ENCODE assay signal across 14 cellular contexts in genomic region chr3:71361346-71361745, GRCh38.
DNase-seq lines count a peak whose midpoint lies in the region; ATAC-seq and TF ChIP-seq lines count a peak whose summit lies in the region.
"Had no signal": no experiment of that assay in that cellular context is flagged by ENCODE, and none has a peak within 500 bp of the region (broad histone marks: within the 10 kb centered on the region; RNA-seq: fewer than 3 reads in every experiment).

No MANE protein-coding gene starts in this region.

- DNase-seq in BE2C (no peak), amygdala (lab: John Stamatoyannopoulos, UW) (no peak), immature natural killer cell (no peak), CD1c-positive myeloid dendritic cell (ENCODE audit: extremely low spot score) (no peak)
- no peak for DNase-seq in naive thymus-derived CD8-positive, alpha-beta T cell
- DNase-seq: activated effector memory CD4-positive, alpha-beta T cell treated with anti-CD3 and anti-CD28 coated beads, Interleukin-2, amount 50 U/mL, for 16 hours; hypothalamus; NCI-H1048; nucleus accumbens; right lobe of liver; substantia nigra had no signal

- no peaks in the 10 kb centered on the region for H3K9me3 Mint-ChIP-seq in activated naive CD8-positive, alpha-beta T cell (ENCODE audit: low read depth)
- no peaks in the 10 kb centered on the region for H3K9me3 Mint-ChIP-seq in naive thymus-derived CD8-positive, alpha-beta T cell
- H3K9me3 Mint-ChIP-seq in immature natural killer cell: no peaks in the 10 kb centered on the region

- H3K36me3 ChIP-seq in BE2C: no peaks in the 10 kb centered on the region
- H3K36me3 ChIP-seq in HEK293 (ENCODE audit: control insufficient read depth in 2 of 2, insufficient read depth in 1 of 2, low read length in 2 of 2): no peaks in the 10 kb centered on the region

- no peak for TF ChIP-seq CTCF in BE2C (IDR thresholded peaks at IDR 0.05; ENCODE audit: low read depth, low read length)
- no peak for TF ChIP-seq CTCF in HEK293 (tag by site-specific recombination; IDR thresholded peaks at IDR 0.05)

- no peak overlapping the region for H3K27ac ChIP-seq in HEK293 (ENCODE audit: extremely low read depth, low read depth, low read length)
- H3K27ac ChIP-seq: right lobe of liver, RWPE1 had no signal

- H3K4me3 Mint-ChIP-seq in activated naive CD8-positive, alpha-beta T cell: peak overlapping the region; percentile 74
- H3K4me3 Mint-ChIP-seq in naive thymus-derived CD8-positive, alpha-beta T cell: peak overlapping the region in 1 of 10 donors; percentile 83
- no peak overlapping the region for H3K4me3 Mint-ChIP-seq in immature natural killer cell

- H3K9me3 ChIP-seq in BE2C (no peaks in the 10 kb centered on the region), HEK293 (ENCODE audit: control insufficient read depth, insufficient read depth, low read depth, low read length) (no peaks in the 10 kb centered on the region)
- H3K9me3 ChIP-seq: right lobe of liver had no signal

- H3K36me3 Mint-ChIP-seq in activated naive CD8-positive, alpha-beta T cell: peaks cover 15% of the 10 kb centered on the region
- peaks cover 0 to 22% (median 14%) of the 10 kb centered on the region in 3 donors for H3K36me3 Mint-ChIP-seq in naive thymus-derived CD8-positive, alpha-beta T cell
- H3K36me3 Mint-ChIP-seq in immature natural killer cell: peaks cover 0 to 7% (median 0%) of the 10 kb centered on the region in 3 donors

- peak overlapping the region; percentile 12; the same call in 1 of the 2 replicates for H3K4me3 ChIP-seq in BE2C (ENCODE audit: low read depth, low read length)
- H3K4me3 ChIP-seq in HEK293 (ENCODE audit: low read depth, low read length): no peak overlapping the region
- H3K4me3 ChIP-seq: right lobe of liver had no signal

- CTCF ChIA-PET in HEK293 (lab: Yijun Ruan, JAX): no interaction called here

- no peak for ATAC-seq in naive thymus-derived CD8-positive, alpha-beta T cell
- ATAC-seq: right lobe of liver had no signal

- H3K4me1 ChIP-seq in BE2C: peaks cover 7% of the 10 kb centered on the region
- no peaks in the 10 kb centered on the region for H3K4me1 ChIP-seq in HEK293 (ENCODE audit: control insufficient read depth, insufficient read depth, low read length)
- H3K4me1 ChIP-seq: right lobe of liver had no signal

- H3K27ac Mint-ChIP-seq in activated naive CD8-positive, alpha-beta T cell: peak overlapping the region; percentile 97
- peak overlapping the region in 9 of 10 donors; percentile 32 to 97 (median 88) for H3K27ac Mint-ChIP-seq in naive thymus-derived CD8-positive, alpha-beta T cell
- H3K27ac Mint-ChIP-seq in immature natural killer cell: peak overlapping the region in 1 of 6 donors; percentile 30

- H3K27me3 ChIP-seq in BE2C: no peaks in the 10 kb centered on the region
- H3K27me3 ChIP-seq: right lobe of liver had no signal

- peaks cover 87% of the 10 kb centered on the region for H3K4me1 Mint-ChIP-seq in activated naive CD8-positive, alpha-beta T cell (ENCODE audit: low read depth)
- peaks cover 34 to 90% (median 81%) of the 10 kb centered on the region in 4 donors for H3K4me1 Mint-ChIP-seq in naive thymus-derived CD8-positive, alpha-beta T cell
- H3K4me1 Mint-ChIP-seq in immature natural killer cell: peaks cover 0 to 11% of the 10 kb centered on the region in 2 donors

- H3K27me3 Mint-ChIP-seq in activated naive CD8-positive, alpha-beta T cell: no peaks in the 10 kb centered on the region
- H3K27me3 Mint-ChIP-seq in naive thymus-derived CD8-positive, alpha-beta T cell: no peaks in the 10 kb centered on the region
- H3K27me3 Mint-ChIP-seq in immature natural killer cell (ENCODE audit: low read depth in 3 of 3): no peaks in the 10 kb centered on the region

- POLR2A ChIA-PET in HEK293 (lab: Yijun Ruan, JAX): no interaction called here
- POLR2A ChIA-PET in naive thymus-derived CD8-positive, alpha-beta T cell (lab: Charles Lee): no interaction called here

TF ChIP-seq in HEK293, 187 proteins besides CTCF, POLR2A, EP300 and RAD21:
- TF ChIP-seq SP7 (tag by site-specific recombination; IDR thresholded peaks at IDR 0.05): peak; percentile 79
- TF ChIP-seq MZF1 (tag by site-specific recombination; IDR thresholded peaks at IDR 0.05; ENCODE audit: borderline replicate concordance): no peak
TF ChIP-seq in HEK293: peak in this region for 1.
